Comparison of ENCODE assay signal across 8 cellular contexts in the genomic region with DNA sequence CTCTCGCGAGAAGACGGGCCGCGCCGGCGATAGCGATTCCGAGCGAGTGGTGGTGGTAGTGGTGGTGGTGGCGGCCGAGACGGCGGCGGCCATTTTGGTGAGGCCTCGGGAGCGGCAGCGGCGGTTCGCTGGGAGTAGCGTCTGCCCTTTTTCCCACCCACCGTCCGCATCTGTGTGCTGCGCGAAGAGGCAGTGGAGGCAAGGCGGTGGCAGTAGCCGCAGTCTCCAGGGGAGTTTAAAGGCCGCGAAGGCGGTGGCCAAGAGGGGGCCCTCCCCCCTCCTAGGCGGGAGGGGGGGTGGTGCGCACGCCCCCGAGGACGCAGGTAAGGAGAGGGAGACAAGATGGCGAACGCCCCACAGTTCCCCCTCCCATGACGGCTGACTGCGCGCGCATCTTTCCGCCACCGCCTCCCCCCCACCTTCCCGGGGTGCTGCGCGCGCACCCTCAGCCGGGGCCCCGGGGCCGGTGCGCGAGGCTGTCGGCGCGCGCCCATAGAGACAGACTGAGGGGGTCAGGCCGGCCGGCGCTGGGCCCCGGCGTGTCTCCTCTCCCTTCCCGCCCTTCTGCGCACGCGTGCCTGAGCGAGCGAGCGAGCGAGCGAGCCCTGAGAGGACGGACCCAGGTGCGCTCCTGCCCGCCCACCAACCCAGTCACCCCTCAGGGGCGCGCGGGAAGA. TPM values are rescaled to one million over a fixed set of nuclear protein-coding genes. Genes with fewer than 3 reads are reported as not detected.
DNase-seq lines count a peak whose midpoint lies in the region; ATAC-seq and TF ChIP-seq lines count a peak whose summit lies in the region.

No MANE protein-coding gene starts in this region.

- intact Hi-C loops in Caco-2 (cut with micrococcal nuclease; ENCODE audit: unreplicated experiment): loop anchor here (1.0 to 5.0 kb wide), 3 partner anchors 40 to 171 kb away; partner anchors contain the start of genes FBRS and ZNF768

- no peaks in the 10 kb centered on the region for H3K9me3 Mint-ChIP-seq in Caco-2 (ENCODE audit: unreplicated experiment)

- H2BK120ac ChIP-seq in mesenchymal stem cell (ENCODE audit: low read depth, low read length): peak overlapping the region; percentile 91

- DNase-seq in Caco-2 (peak; percentile 98), HT-29 (ENCODE audit: low spot score) (peak; percentile 97), mesenchymal stem cell (peak; percentile 97)
- peak; percentile 98 for DNase-seq in NK-92 treated with Interleukin-12 subunit alpha and Interleukin-12 subunit beta, amount 100 ng/mL, for 24 hours (lab: John Stamatoyannopoulos, UW)
- DNase-seq in activated CD8-positive, alpha-beta memory T cell treated with anti-CD3 and anti-CD28 coated beads for 4 hours (ENCODE audit: low read depth in 2 of 2): peak; percentile 98 to 99
- DNase-seq in effector memory CD4-positive, alpha-beta T cell: peak; percentile 98 to 99 (median 98)
- peak; percentile 97 for DNase-seq in stimulated activated CD8-positive, alpha-beta memory T cell treated with anti-CD3 and anti-CD28 coated beads, Interleukin-12 subunit alpha, Interleukin-12 subunit beta, amount 100 ng/mL, for 1 hour (ENCODE audit: low read depth)

- H3K4ac ChIP-seq in mesenchymal stem cell (ENCODE audit: low read depth in 1 of 2, low read length in 2 of 2): peak overlapping the region; percentile 99 to 100

- no peaks in the 10 kb centered on the region for H3K9me3 ChIP-seq in Caco-2
- no peaks in the 10 kb centered on the region for H3K9me3 ChIP-seq in effector memory CD4-positive, alpha-beta T cell (ENCODE audit: control insufficient read depth, low read length)
- H3K9me3 ChIP-seq in mesenchymal stem cell (ENCODE audit: control insufficient read depth, low read length): no peaks in the 10 kb centered on the region

- H3K4me1 Mint-ChIP-seq in Caco-2 (ENCODE audit: low read depth, unreplicated experiment): no peaks in the 10 kb centered on the region

- peak overlapping the region; percentile 100 for H2BK15ac ChIP-seq in mesenchymal stem cell (ENCODE audit: low read depth, poor library complexity, severe bottlenecking)

- peak overlapping the region; percentile 100 for H3K18ac ChIP-seq in mesenchymal stem cell (ENCODE audit: low read depth in 1 of 2, low read length in 2 of 2)

- peaks cover 4% of the 10 kb centered on the region for H3K79me1 ChIP-seq in mesenchymal stem cell (replicated peaks; ENCODE audit: low read length, poor library complexity, severe bottlenecking)

- H3K4me3 ChIP-seq in Caco-2 (ENCODE audit: low read depth, low read length) (peak overlapping the region; percentile 99), mesenchymal stem cell (ENCODE audit: insufficient read depth in 1 of 2, low read depth in 1 of 2, low read length in 2 of 2) (peak overlapping the region; percentile 98 to 99)
- H3K4me3 ChIP-seq in effector memory CD4-positive, alpha-beta T cell (ENCODE audit: insufficient read depth, low read depth, low read length, poor library complexity, severe bottlenecking): peak overlapping the region; percentile 74

- H2AFZ ChIP-seq in mesenchymal stem cell (ENCODE audit: low read depth, low read length): peak overlapping the region; percentile 83

- no peak for TF ChIP-seq CTCF in Caco-2 (IDR thresholded peaks at IDR 0.05; ENCODE audit: insufficient read depth in 1 of 2, low read depth in 1 of 2, low read length in 1 of 2, severe bottlenecking in 1 of 2, unreplicated experiment in 1 of 2)

- peak overlapping the region; percentile 95 for H3K4me3 Mint-ChIP-seq in Caco-2 (ENCODE audit: unreplicated experiment)

- H2AK5ac ChIP-seq in mesenchymal stem cell (ENCODE audit: low read length, severe bottlenecking): peak overlapping the region; percentile 73

- peak overlapping the region; percentile 100 for H4K91ac ChIP-seq in mesenchymal stem cell (ENCODE audit: low read length)

- H2BK12ac ChIP-seq in mesenchymal stem cell (ENCODE audit: low read length in 2 of 2): peak overlapping the region in 1 of 2 experiments; percentile 45

- WGBS in mesenchymal stem cell: 1% methylated on average over 29 of the region's 76 CpGs

- no peaks in the 10 kb centered on the region for H3K27me3 Mint-ChIP-seq in Caco-2 (ENCODE audit: insufficient read depth, unreplicated experiment)

- H4K8ac ChIP-seq in mesenchymal stem cell (ENCODE audit: low read length): peak overlapping the region; percentile 100

- POLR2A ChIA-PET in Caco-2 (lab: Charles Lee): no interaction called here

- H3K27ac ChIP-seq in effector memory CD4-positive, alpha-beta T cell (ENCODE audit: insufficient read depth, low read length, poor library complexity, severe bottlenecking): peak overlapping the region; percentile 100
- H3K27ac ChIP-seq in mesenchymal stem cell (ENCODE audit: low read length, poor library complexity, severe bottlenecking): peak overlapping the region; percentile 100

- ATAC-seq in GM21367 (IDR thresholded peaks at IDR 0.05; ENCODE audit: unreplicated experiment): peak; percentile 53

- H3K27ac Mint-ChIP-seq in Caco-2 (ENCODE audit: unreplicated experiment): peak overlapping the region; percentile 98

- peak overlapping the region; percentile 100 for H2BK5ac ChIP-seq in mesenchymal stem cell (ENCODE audit: low read depth, low read length, poor library complexity, severe bottlenecking)

- H3K27me3 ChIP-seq in Caco-2 (replicated peaks; ENCODE audit: control insufficient read depth, insufficient read depth, low read length) (no peaks in the 10 kb centered on the region), mesenchymal stem cell (ENCODE audit: control insufficient read depth in 1 of 2, insufficient read depth in 1 of 2, low read length in 2 of 2) (no peaks in the 10 kb centered on the region)
- H3K27me3 ChIP-seq in effector memory CD4-positive, alpha-beta T cell (replicated peaks; ENCODE audit: control insufficient read depth, insufficient read depth, low read length, poor library complexity, severe bottlenecking): no peaks in the 10 kb centered on the region

- H3K23ac ChIP-seq in mesenchymal stem cell (ENCODE audit: low read length in 2 of 2): peak overlapping the region in 1 of 2 experiments; percentile 99

- peak overlapping the region; percentile 100 for H3K9ac ChIP-seq in mesenchymal stem cell (ENCODE audit: low read length)

- peak overlapping the region; percentile 81 to 100 for H3K14ac ChIP-seq in mesenchymal stem cell (ENCODE audit: low read length in 2 of 2)

- H3K4me2 ChIP-seq in mesenchymal stem cell (ENCODE audit: low read length, poor library complexity, severe bottlenecking): peak overlapping the region; percentile 94

- CTCF ChIA-PET in Caco-2 (lab: Charles Lee): no interaction called here

- peaks cover 3% of the 10 kb centered on the region for H3K36me3 ChIP-seq in Caco-2 (ENCODE audit: control insufficient read depth, insufficient read depth, low read length)
- H3K36me3 ChIP-seq in effector memory CD4-positive, alpha-beta T cell (ENCODE audit: control insufficient read depth, insufficient read depth, low read length): peaks cover 21% of the 10 kb centered on the region
- peaks cover 21 to 32% of the 10 kb centered on the region in 2 experiments for H3K36me3 ChIP-seq in mesenchymal stem cell (ENCODE audit: control insufficient read depth in 1 of 2, insufficient read depth in 2 of 2, low read depth in 1 of 2, low read length in 2 of 2)

- H3K36me3 Mint-ChIP-seq in Caco-2 (ENCODE audit: insufficient read depth, unreplicated experiment): peaks cover 56% of the 10 kb centered on the region

- peaks cover 7% of the 10 kb centered on the region; the same call in 1 of the 2 replicates for H3K4me1 ChIP-seq in Caco-2
- H3K4me1 ChIP-seq in effector memory CD4-positive, alpha-beta T cell (ENCODE audit: control insufficient read depth, insufficient read depth, low read length, poor library complexity, severe bottlenecking): peaks cover 15% of the 10 kb centered on the region
- peaks cover 9% of the 10 kb centered on the region for H3K4me1 ChIP-seq in mesenchymal stem cell (ENCODE audit: control insufficient read depth, insufficient read depth, low read depth, low read length)

- no TSS peak for BruUV-seq in Caco-2 (replicated peaks; lab: Mats Ljungman, UMichigan)

RNA-seq across cellular contexts. Expression of gene SRCAP, which starts 0.7 kb away (rescaled TPM):
- 56.1 and 57.4 TPM in 2 replicates for total RNA-seq in Caco-2 (2022)
- total RNA-seq in HT-29 (2014; rRNA removed; shearing (Covaris generic)): 33.2 and 46.2 TPM in 2 replicates
- 17.1 TPM for polyA plus RNA-seq in mesenchymal stem cell (2013, experiment 1 of 2)
- 16.0 TPM for polyA plus RNA-seq in mesenchymal stem cell (2013, experiment 2 of 2)

RNA-seq across cellular contexts. Expression of gene FBRS, which starts 40.0 kb away (rescaled TPM):
- total RNA-seq in Caco-2 (2022): 46.1 and 47.9 TPM in 2 replicates
- total RNA-seq in HT-29 (2014; rRNA removed; shearing (Covaris generic)): 33.6 and 38.0 TPM in 2 replicates
- 61.7 TPM for polyA plus RNA-seq in mesenchymal stem cell (2013, experiment 1 of 2)
- 57.4 TPM for polyA plus RNA-seq in mesenchymal stem cell (2013, experiment 2 of 2)

RNA-seq across cellular contexts. Expression of gene PRR14, which starts 47.5 kb away (rescaled TPM):
- total RNA-seq in Caco-2 (2022): 26.3 and 28.2 TPM in 2 replicates
- 20.8 and 22.9 TPM in 2 replicates for total RNA-seq in HT-29 (2014; rRNA removed; shearing (Covaris generic))
- 38.9 TPM for polyA plus RNA-seq in mesenchymal stem cell (2013, experiment 1 of 2)
- 37.7 TPM for polyA plus RNA-seq in mesenchymal stem cell (2013, experiment 2 of 2)

RNA-seq across cellular contexts. Expression of gene PHKG2, which starts 49.9 kb away (rescaled TPM):
- total RNA-seq in Caco-2 (2022): 40.8 and 48.6 TPM in 2 replicates
- total RNA-seq in HT-29 (2014; rRNA removed; shearing (Covaris generic)): 58.3 and 69.5 TPM in 2 replicates
- polyA plus RNA-seq in mesenchymal stem cell (2013, experiment 1 of 2): 22.5 TPM
- polyA plus RNA-seq in mesenchymal stem cell (2013, experiment 2 of 2): 21.9 TPM

Comparison
In these comparisons a context has a peak if more than half of its experiments do, and no peak if none do; other contexts are left out.
1. Peak in every context shown above with its lines: DNase-seq, ATAC-seq, H3K4me3 ChIP-seq and H3K27ac ChIP-seq.